31 cellular contexts compared by ENCODE assay signal in the genomic region with DNA sequence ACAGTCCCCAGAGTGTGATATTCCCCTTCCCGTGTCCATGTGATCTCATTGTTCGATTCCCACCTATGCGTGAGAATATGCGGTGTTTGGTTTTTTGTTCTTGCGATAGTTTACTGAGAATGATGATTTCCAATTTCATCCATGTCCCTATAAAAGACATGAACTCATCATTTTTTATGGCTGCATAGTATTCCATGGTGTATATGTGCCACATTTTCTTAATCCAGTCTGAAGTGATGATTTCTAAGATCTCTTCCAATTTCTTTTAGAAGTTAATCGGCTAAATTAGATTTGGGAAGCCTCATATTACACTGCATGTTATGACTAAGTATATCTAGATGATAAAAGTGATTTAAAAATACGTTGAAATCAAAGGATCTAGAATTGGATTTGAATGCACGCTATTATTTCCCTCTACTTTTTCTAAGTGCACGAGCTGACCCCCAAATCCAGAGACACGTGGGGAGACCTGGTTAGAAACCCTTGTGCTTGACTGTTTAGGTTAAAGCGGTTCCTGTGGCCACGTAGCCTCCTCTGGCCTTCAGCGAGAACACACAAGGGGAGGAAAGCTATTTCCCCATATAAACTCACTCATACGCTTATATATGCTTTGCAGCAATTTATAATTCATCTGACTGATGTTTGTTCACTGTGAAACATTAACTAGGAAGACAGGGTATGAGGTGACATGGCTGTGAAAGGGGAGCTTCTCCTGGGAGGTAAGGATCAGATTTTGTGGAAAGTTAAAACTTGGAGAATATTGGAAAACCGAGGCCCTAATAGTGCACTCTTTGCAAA.
"Had no signal": no experiment of that assay in that cellular context is flagged by ENCODE, and none has a peak within 500 bp of the region (broad histone marks: within the 10 kb centered on the region; RNA-seq: fewer than 3 reads in every experiment).

No MANE protein-coding gene starts in this region.

- DNase-seq: activated CD4-positive, alpha-beta T cell treated with anti-CD3 and anti-CD28 coated beads for 36 hours; activated CD4-positive, alpha-beta T cell treated with anti-CD3 and anti-CD28 coated beads, Interleukin-2, amount 10 ng/mL, durations not matched to agents 7 days and 5 days; activated CD4-positive, alpha-beta T cell treated with anti-CD3 and anti-CD28 coated beads, Interleukin-2, amount 50 U/mL, for 48 hours; activated CD8-positive, alpha-beta memory T cell treated with anti-CD3 and anti-CD28 coated beads, Interleukin-2, amount 50 U/mL, for 4 hours; activated gamma-delta T cell treated with Interleukin-2 at 50 U/mL for 16 hours; activated naive CD4-positive, alpha-beta T cell treated with anti-CD3 and anti-CD28 coated beads for 36 hours; activated T-cell treated with anti-CD3 and anti-CD28 coated beads for 4 hours; activated T-cell treated with anti-CD3 and anti-CD28 coated beads, Interleukin-2, amount 50 U/mL, for 4 hours; adrenal gland; body of pancreas; NCI-H1092 treated with DMSO at 0.1 percent for 48 hours; NCI-H1417; NCI-H146; NCI-H187; NCI-H2029 treated with DMSO at 0.1 percent for 48 hours; NCI-H2107; NCI-H2171; NCI-H510A treated with DMSO at 0.1 percent for 48 hours; NK-92 treated with Interleukin-12 subunit alpha and Interleukin-12 subunit beta, amount 100 ng/mL, for 24 hours; PC-3; Peyer's patch; RPMI8226; SIG-M5 had no signal

- H3K9me3 Mint-ChIP-seq: activated CD4-positive, alpha-beta T cell treated with anti-CD3 and anti-CD28 coated beads, Interleukin-2, amount 10 ng/mL, durations not matched to agents 7 days and 5 days; activated naive CD4-positive, alpha-beta T cell treated with anti-CD3 and anti-CD28 coated beads for 36 hours; T-helper 1 cell treated with Interleukin-12 subunit alpha and Interleukin-12 subunit beta and Interleukin-4 antibody, amounts not matched to agents 30 μg/mL and 1 μg/mL, for 36 hours had no signal

- H3K9ac ChIP-seq: KMS-11 had no signal

- H3K27ac ChIP-seq: adrenal gland, body of pancreas, breast epithelium, KMS-11, Peyer's patch had no signal

- H3K27me3 ChIP-seq: adrenal gland, body of pancreas, breast epithelium, Peyer's patch had no signal

- H3K36me3 ChIP-seq: breast epithelium had no signal

- ATAC-seq: activated CD4-positive, alpha-beta T cell treated with anti-CD3 and anti-CD28 coated beads for 36 hours; activated CD4-positive, CD25-positive, alpha-beta regulatory T cell treated with anti-CD3 and anti-CD28 coated beads, Interleukin-2, amount 50 U/mL, for 24 hours; activated naive CD4-positive, alpha-beta T cell treated with anti-CD3 and anti-CD28 coated beads, Interleukin-2, amount 50 U/mL, for 72 hours; activated T-cell treated with anti-CD3 and anti-CD28 coated beads, Interleukin-2, amount 50 U/mL, for 4 hours; body of pancreas; PC-3; WTC11 had no signal

- H3K27ac Mint-ChIP-seq: activated CD4-positive, alpha-beta T cell treated with anti-CD3 and anti-CD28 coated beads for 36 hours; activated CD4-positive, alpha-beta T cell treated with anti-CD3 and anti-CD28 coated beads, Interleukin-2, amount 10 ng/mL, durations not matched to agents 7 days and 5 days; activated naive CD4-positive, alpha-beta T cell treated with anti-CD3 and anti-CD28 coated beads for 36 hours; activated naive CD4-positive, alpha-beta T cell treated with anti-CD3 and anti-CD28 coated beads, Interleukin-2, amount 50 U/mL, for 72 hours; activated T-helper 1 cell treated with anti-CD3 and anti-CD28 coated beads, Interleukin-12 subunit alpha, Interleukin-12 subunit beta, Interleukin-2, Interleukin-4 antibody, amounts not matched to agents 30 ng/mL and 10 ng/mL and 1 ng/mL, durations not matched to agents 14 hours and 24 hours and 36 hours; T-helper 1 cell treated with Interleukin-12 subunit alpha and Interleukin-12 subunit beta and Interleukin-4 antibody, amounts not matched to agents 30 μg/mL and 1 μg/mL, for 36 hours; T-helper 2 cell treated with Interferon-gamma antibody and Interleukin-4, amounts not matched to agents 5 μg/mL and 100 μg/mL, for 36 hours; WTC11 had no signal

- H3K4me1 Mint-ChIP-seq: activated CD4-positive, alpha-beta T cell treated with anti-CD3 and anti-CD28 coated beads for 36 hours; activated CD4-positive, alpha-beta T cell treated with anti-CD3 and anti-CD28 coated beads, Interleukin-2, amount 10 ng/mL, durations not matched to agents 7 days and 5 days; WTC11 had no signal

- H3K4me3 ChIP-seq: adrenal gland, body of pancreas, breast epithelium, Peyer's patch had no signal

- H3K27me3 Mint-ChIP-seq: activated CD4-positive, alpha-beta T cell treated with anti-CD3 and anti-CD28 coated beads for 36 hours; activated CD4-positive, alpha-beta T cell treated with anti-CD3 and anti-CD28 coated beads, Interleukin-2, amount 10 ng/mL, durations not matched to agents 7 days and 5 days had no signal

- H3K9me3 ChIP-seq: adrenal gland, body of pancreas, breast epithelium, Peyer's patch had no signal

- H3K4me2 ChIP-seq: KMS-11 had no signal

- H3K4me1 ChIP-seq: adrenal gland, body of pancreas, breast epithelium, Peyer's patch had no signal

- H3K4me3 Mint-ChIP-seq: activated CD4-positive, alpha-beta T cell treated with anti-CD3 and anti-CD28 coated beads for 36 hours; activated CD4-positive, alpha-beta T cell treated with anti-CD3 and anti-CD28 coated beads, Interleukin-2, amount 10 ng/mL, durations not matched to agents 7 days and 5 days; activated naive CD4-positive, alpha-beta T cell treated with anti-CD3 and anti-CD28 coated beads for 36 hours; activated T-cell treated with anti-CD3 and anti-CD28 coated beads, Interleukin-2, amount 50 U/mL, for 4 hours; activated T-helper 1 cell treated with anti-CD3 and anti-CD28 coated beads, Interleukin-12 subunit alpha, Interleukin-12 subunit beta, Interleukin-2, Interleukin-4 antibody, amounts not matched to agents 30 ng/mL and 10 ng/mL and 1 ng/mL, durations not matched to agents 14 hours and 24 hours and 36 hours; T-helper 1 cell treated with Interleukin-12 subunit alpha and Interleukin-12 subunit beta and Interleukin-4 antibody, amounts not matched to agents 30 μg/mL and 1 μg/mL, for 36 hours; T-helper 2 cell treated with Interferon-gamma antibody and Interleukin-4, amounts not matched to agents 5 μg/mL and 100 μg/mL, for 36 hours; WTC11 had no signal
